In genomic region chr3:129688310-129688895, GRCh38 we compare ENCODE assay signal across 1 cellular context.
TF ChIP-seq lines count a peak whose summit lies in the region.

No MANE protein-coding gene starts in this region.

TF ChIP-seq in HepG2, 621 proteins besides CTCF, POLR2A, EP300 and RAD21 (continued from another document):
- TF ChIP-seq IRF1 (CRISPR knock-in tag; IDR thresholded peaks at IDR 0.05; ENCODE audit: low read depth) (no peak), ZNF678 (CRISPR knock-in tag; IDR thresholded peaks at IDR 0.05) (no peak), DRAP1 (CRISPR knock-in tag; IDR thresholded peaks at IDR 0.05) (peak; percentile 52; the same call in 1 of the 2 replicates), ZNF142 (CRISPR knock-in tag; IDR thresholded peaks at IDR 0.05) (0 out of 2 replicates have a peak, but pooled peaks have one; percentile 20), ZNF605 (CRISPR knock-in tag; IDR thresholded peaks at IDR 0.05) (peak; percentile 52; the same call in 1 of the 2 replicates), FOXP4 (CRISPR knock-in tag; IDR thresholded peaks at IDR 0.05) (0 out of 2 replicates have a peak, but pooled peaks have one; percentile 13), BCL6 (CRISPR knock-in tag; IDR thresholded peaks at IDR 0.05) (0 out of 2 replicates have a peak, but pooled peaks have one; percentile 18), MAFF (IDR thresholded peaks at IDR 0.05; ENCODE audit: low read depth, low read length) (no peak; the same call in 1 of the 2 replicates), DMTF1 (CRISPR knock-in tag; IDR thresholded peaks at IDR 0.05) (no peak), ZNF317 (CRISPR knock-in tag; IDR thresholded peaks at IDR 0.05) (no peak), POLR2AphosphoS5 (IDR thresholded peaks at IDR 0.05; ENCODE audit: low read depth, low read length) (peak; percentile 56; the same call in 1 of the 2 replicates), SIN3A (IDR thresholded peaks at IDR 0.05; ENCODE audit: borderline replicate concordance, low read depth, low read length) (0 out of 2 replicates have a peak, but pooled peaks have one; percentile 52), SALL1 (CRISPR knock-in tag; IDR thresholded peaks at IDR 0.05) (peak; percentile 30; the same call in 1 of the 2 replicates), ZNF816 (CRISPR knock-in tag; IDR thresholded peaks at IDR 0.05; ENCODE audit: borderline replicate concordance) (no peak), NAIF1 (CRISPR knock-in tag; IDR thresholded peaks at IDR 0.05; ENCODE audit: borderline replicate concordance) (0 out of 2 replicates have a peak, but pooled peaks have one; percentile 53), ZNF292 (CRISPR knock-in tag; IDR thresholded peaks at IDR 0.05; ENCODE audit: borderline replicate concordance, low read depth) (peak; percentile 93), KMT2A (CRISPR knock-in tag; IDR thresholded peaks at IDR 0.05) (peak; percentile 66), POLR2G (IDR thresholded peaks at IDR 0.05; ENCODE audit: low read depth, low read length) (peak; percentile 53; the same call in 1 of the 2 replicates), ZNF781 (CRISPR knock-in tag; IDR thresholded peaks at IDR 0.05; ENCODE audit: borderline replicate concordance, not compliant biosample characterization) (no peak), ZNF766 (CRISPR knock-in tag; IDR thresholded peaks at IDR 0.05; ENCODE audit: borderline replicate concordance) (peak; percentile 49; the same call in 1 of the 2 replicates), SMAD3 (CRISPR knock-in tag; IDR thresholded peaks at IDR 0.05) (0 out of 2 replicates have a peak, but pooled peaks have one; percentile 26), SRSF4 (IDR thresholded peaks at IDR 0.05; ENCODE audit: low read depth, low read length, poor library complexity, severe bottlenecking) (no peak), ZBTB14 (CRISPR knock-in tag; IDR thresholded peaks at IDR 0.05) (0 out of 2 replicates have a peak, but pooled peaks have one; percentile 18), HOXA3 (CRISPR knock-in tag; IDR thresholded peaks at IDR 0.05) (peak; percentile 41; the same call in 1 of the 2 replicates), HDAC2 (CRISPR knock-in tag; IDR thresholded peaks at IDR 0.05) (0 out of 2 replicates have a peak, but pooled peaks have one; percentile 17)
TF ChIP-seq in HepG2: peak in this region for 52.
